ENCODE assay signal across 15 cellular contexts in the genomic region with DNA sequence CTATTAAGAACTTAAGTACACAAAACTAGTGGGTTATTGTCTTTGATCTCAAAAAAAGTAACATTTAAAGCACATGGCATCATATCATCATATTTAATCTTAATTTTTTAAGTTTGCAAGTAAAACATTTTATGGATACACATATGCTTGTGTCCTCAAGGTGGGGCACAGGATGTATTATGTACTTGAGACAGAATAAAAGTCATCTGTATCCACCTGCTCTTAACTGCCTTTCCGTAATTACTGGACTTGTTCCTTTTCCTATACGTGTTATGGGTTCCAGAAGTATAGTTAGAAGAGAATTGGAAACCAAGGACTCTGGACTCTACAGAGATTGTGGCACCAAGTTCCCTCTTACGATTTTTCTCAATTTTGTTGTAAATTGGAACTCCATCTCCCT.
DNase-seq lines count a peak whose midpoint lies in the region; ATAC-seq and TF ChIP-seq lines count a peak whose summit lies in the region.
"Had no signal": no experiment of that assay in that cellular context is flagged by ENCODE, and none has a peak within 500 bp of the region (broad histone marks: within the 10 kb centered on the region; RNA-seq: fewer than 3 reads in every experiment).

No MANE protein-coding gene starts in this region.

- peaks cover 2% of the 10 kb centered on the region for H3K36me3 Mint-ChIP-seq in endothelial cell (ENCODE audit: low read depth, unreplicated experiment)
- H3K36me3 Mint-ChIP-seq in activated CD8-positive, alpha-beta T cell treated with anti-CD3 and anti-CD28 coated beads, Interleukin-2, amount 10 ng/mL, durations not matched to agents 7 days and 5 days (ENCODE audit: low read depth), result no peaks in the 10 kb centered on the region

- H3K79me2 ChIP-seq in Loucy (ENCODE audit: insufficient read depth, low read length), result no peaks in the 10 kb centered on the region

- no peak for TF ChIP-seq POLR2A in vagina (IDR thresholded peaks at IDR 0.05)

- no peaks in the 10 kb centered on the region for H4K20me1 ChIP-seq in Loucy (ENCODE audit: insufficient read depth, low read length, poor library complexity, severe bottlenecking)

- no peaks in the 10 kb centered on the region for H3F3A ChIP-seq in Loucy (ENCODE audit: low read depth)

- peak overlapping the region; percentile 92 for H3K27ac Mint-ChIP-seq in endothelial cell (ENCODE audit: unreplicated experiment)
- H3K27ac Mint-ChIP-seq in activated CD8-positive, alpha-beta T cell treated with anti-CD3 and anti-CD28 coated beads, Interleukin-2, amount 10 ng/mL, durations not matched to agents 7 days and 5 days, result no peak overlapping the region
- H3K27ac Mint-ChIP-seq: B cell; CD4-positive, alpha-beta T cell had no signal

- H3K27me3 Mint-ChIP-seq in endothelial cell (ENCODE audit: unreplicated experiment), result peaks cover 2% of the 10 kb centered on the region
- peaks cover 23% of the 10 kb centered on the region for H3K27me3 Mint-ChIP-seq in activated CD8-positive, alpha-beta T cell treated with anti-CD3 and anti-CD28 coated beads, Interleukin-2, amount 10 ng/mL, durations not matched to agents 7 days and 5 days (ENCODE audit: low read depth)

- CTCF ChIA-PET in activated CD8-positive, alpha-beta T cell treated with anti-CD3 and anti-CD28 coated beads, Interleukin-2, amount 10 ng/mL, durations not matched to agents 7 days and 5 days (lab: Charles Lee), result no interaction called here

- H3K4me3 ChIP-seq in Loucy (ENCODE audit: low read length, poor library complexity, severe bottlenecking) (no peak overlapping the region), vagina (no peak overlapping the region)
- H3K4me3 ChIP-seq: GM23248 had no signal

- H3K4me3 Mint-ChIP-seq in endothelial cell (ENCODE audit: unreplicated experiment), result no peak overlapping the region
- no peak overlapping the region for H3K4me3 Mint-ChIP-seq in activated CD8-positive, alpha-beta T cell treated with anti-CD3 and anti-CD28 coated beads, Interleukin-2, amount 10 ng/mL, durations not matched to agents 7 days and 5 days
- H3K4me3 Mint-ChIP-seq: B cell; CD4-positive, alpha-beta T cell had no signal

- H3K4me1 ChIP-seq in Loucy (ENCODE audit: insufficient read depth, low read length, poor library complexity, severe bottlenecking), result peaks cover 8% of the 10 kb centered on the region
- no peaks in the 10 kb centered on the region for H3K4me1 ChIP-seq in vagina

- H3K27me3 ChIP-seq in Loucy (ENCODE audit: insufficient read depth, low read length, poor library complexity, severe bottlenecking) (no peaks in the 10 kb centered on the region), vagina (no peaks in the 10 kb centered on the region)

- peak overlapping the region; percentile 99 for H2AFZ ChIP-seq in Loucy (ENCODE audit: low read length)

- H3K36me3 ChIP-seq in Loucy (ENCODE audit: insufficient read depth, low read length) (no peaks in the 10 kb centered on the region), vagina (no peaks in the 10 kb centered on the region)

- H3K9me3 Mint-ChIP-seq in endothelial cell (ENCODE audit: unreplicated experiment), result peaks cover 11% of the 10 kb centered on the region
- no peaks in the 10 kb centered on the region for H3K9me3 Mint-ChIP-seq in activated CD8-positive, alpha-beta T cell treated with anti-CD3 and anti-CD28 coated beads, Interleukin-2, amount 10 ng/mL, durations not matched to agents 7 days and 5 days (ENCODE audit: insufficient read depth)

- H3K4me2 ChIP-seq in Loucy (ENCODE audit: low read depth, low read length, poor library complexity, severe bottlenecking), result no peak overlapping the region

- TF ChIP-seq CTCF in Loucy (conservative IDR thresholded peaks at IDR 0.05; ENCODE audit: low read length) (no peak), endothelial cell (IDR thresholded peaks at IDR 0.05; ENCODE audit: unreplicated experiment) (no peak), vagina (IDR thresholded peaks at IDR 0.05) (no peak)

- POLR2A ChIA-PET in activated CD8-positive, alpha-beta T cell treated with anti-CD3 and anti-CD28 coated beads, Interleukin-2, amount 10 ng/mL, durations not matched to agents 7 days and 5 days (lab: Charles Lee), result no interaction called here

- DNase-seq in NCI-H748 (lab: John Stamatoyannopoulos, UW; ENCODE audit: unreplicated experiment) (peak; percentile 59), NCI-H748 treated with DMSO at 0.1 percent for 48 hours (lab: John Stamatoyannopoulos, UW) (no peak), endothelial cell (ENCODE audit: low spot score) (no peak), GDM1 (lab: John Stamatoyannopoulos, UW) (no peak), vagina (ENCODE audit: extremely low spot score in 2 of 2) (no peak)
- DNase-seq in activated CD8-positive, alpha-beta T cell treated with anti-CD3 and anti-CD28 coated beads, Interleukin-2, amount 10 ng/mL, durations not matched to agents 7 days and 5 days, result no peak
- DNase-seq: C1 segment of cervical spinal cord; Calu3; CD4-positive, alpha-beta T cell; DMS 273 treated with DMSO at 0.1 percent for 48 hours; GM23248; H7; IMR-90 had no signal

- ATAC-seq in activated CD8-positive, alpha-beta T cell treated with anti-CD3 and anti-CD28 coated beads, Interleukin-2, amount 10 ng/mL, durations not matched to agents 7 days and 5 days, result no peak

- no peak overlapping the region for H3K9ac ChIP-seq in Loucy (ENCODE audit: low read depth, low read length, poor library complexity, severe bottlenecking)
- H3K9ac ChIP-seq: GM23248 had no signal

- H3K9me3 ChIP-seq in Loucy (ENCODE audit: insufficient read depth, low read depth, low read length) (peaks cover 4% of the 10 kb centered on the region; the same call in 1 of the 2 replicates), vagina (no peaks in the 10 kb centered on the region)

- intact Hi-C loops in vagina (cut with DNase I), result no loop called here

- H3K27ac ChIP-seq in vagina, result no peak overlapping the region
- H3K27ac ChIP-seq: GM23248 had no signal

- H3K9me2 ChIP-seq in Loucy (replicated peaks; ENCODE audit: low read depth, low read length), result no peaks in the 10 kb centered on the region

- peaks cover 45% of the 10 kb centered on the region for H3K4me1 Mint-ChIP-seq in endothelial cell (ENCODE audit: unreplicated experiment)
- no peaks in the 10 kb centered on the region for H3K4me1 Mint-ChIP-seq in activated CD8-positive, alpha-beta T cell treated with anti-CD3 and anti-CD28 coated beads, Interleukin-2, amount 10 ng/mL, durations not matched to agents 7 days and 5 days (ENCODE audit: low read depth)
- H3K4me1 Mint-ChIP-seq: B cell had no signal
